Comparison of ENCODE assay signal across 22 cellular contexts in the genomic region with DNA sequence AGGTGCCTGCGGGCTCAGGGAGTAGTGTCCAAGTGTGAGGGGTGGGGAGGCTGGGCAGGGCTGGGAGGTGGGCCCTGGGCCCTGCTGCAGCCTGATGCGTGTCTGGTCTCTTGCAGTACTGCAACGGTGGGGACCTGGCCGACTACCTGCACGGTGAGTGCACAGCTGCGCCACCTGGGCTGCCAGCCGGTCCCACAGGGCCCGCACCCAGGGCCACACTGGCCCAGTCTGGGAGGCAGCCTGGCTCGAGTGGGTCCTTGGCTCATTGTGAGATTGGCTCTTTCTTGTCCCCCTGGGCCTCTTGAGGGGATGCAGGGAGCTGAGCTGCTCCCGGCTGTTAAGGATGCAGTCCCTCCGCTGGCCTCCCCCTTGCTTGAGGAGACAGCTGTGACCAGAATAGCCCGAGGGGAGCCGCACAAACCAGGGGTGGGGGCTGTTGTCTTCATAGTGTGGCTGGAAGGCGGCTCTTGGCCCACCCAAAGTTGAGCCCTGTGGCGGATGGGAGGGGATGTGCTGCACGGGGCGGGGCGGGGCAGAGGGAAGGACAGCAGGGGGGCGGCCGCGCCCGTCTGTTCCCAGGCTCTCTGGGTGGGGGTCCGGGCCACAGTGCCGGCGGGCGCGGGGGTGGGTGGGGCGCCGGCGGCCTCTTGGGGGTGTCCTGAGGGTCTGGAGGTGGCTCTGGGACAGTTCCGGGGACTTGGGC. TPM values are rescaled to one million over a fixed set of nuclear protein-coding genes. Genes with fewer than 3 reads are reported as not detected.
DNase-seq lines count a peak whose midpoint lies in the region; ATAC-seq, FAIRE-seq and TF ChIP-seq lines count a peak whose summit lies in the region.
"Had no signal": no experiment of that assay in that cellular context is flagged by ENCODE, and none has a peak within 500 bp of the region (broad histone marks: within the 10 kb centered on the region; RNA-seq: fewer than 3 reads in every experiment).

No MANE protein-coding gene starts in this region.

- H2AK5ac ChIP-seq in H1 (ENCODE audit: low read depth, low read length) = no peak overlapping the region

- FAIRE-seq in H1 (lab: Jason Lieb, UNC) = no peak
- no peak for FAIRE-seq in RCC 7860 (lab: Jason Lieb, UNC)
- FAIRE-seq: A549, GM12891, GM19239, H54 had no signal

- H2BK12ac ChIP-seq in H1 (ENCODE audit: low read depth, low read length) = no peak overlapping the region

- no peak overlapping the region for H2BK120ac ChIP-seq in H1 (replicated peaks; ENCODE audit: low read depth, low read length)

- H3K4ac ChIP-seq in H1 (replicated peaks; ENCODE audit: insufficient read length, low read depth, low read length) = no peak overlapping the region

- peaks cover 7% of the 10 kb centered on the region; the same call in 1 of the 2 replicates for H3K79me1 ChIP-seq in H1 (ENCODE audit: low read depth, low read length)

- no peaks in the 10 kb centered on the region for H3K9me3 Mint-ChIP-seq in activated CD4-positive, alpha-beta T cell treated with anti-CD3 and anti-CD28 coated beads, Interleukin-2, amount 10 ng/mL, durations not matched to agents 24 days and 14 days
- H3K9me3 Mint-ChIP-seq: CD14-positive monocyte; CD4-positive, alpha-beta memory T cell; HFFc6 had no signal

- CTCF ChIA-PET in H1 (lab: Charles Lee; ENCODE audit: partially characterized antibody) = no interaction called here

- H4K91ac ChIP-seq in H1 (replicated peaks; ENCODE audit: insufficient read length, low read length) = no peak overlapping the region

- no peak overlapping the region for H2BK20ac ChIP-seq in H1 (ENCODE audit: low read length)

- no peak for TF ChIP-seq CTCF in left ventricle myocardium inferior (IDR thresholded peaks at IDR 0.05; ENCODE audit: borderline replicate concordance)
- no peak for TF ChIP-seq CTCF in BE2C (IDR thresholded peaks at IDR 0.05; ENCODE audit: low read depth, low read length)
- no peak for TF ChIP-seq CTCF in H1 (IDR thresholded peaks at IDR 0.05; ENCODE audit: control extremely low read depth in 1 of 3, insufficient read depth in 1 of 3, low read depth in 1 of 3, low read length in 3 of 3)
- TF ChIP-seq CTCF in spleen (IDR thresholded peaks at IDR 0.05 in 8 of 11, conservative IDR thresholded peaks at IDR 0.05 in 3 of 11) = no peak

- 96% methylated on average over 13 of the region's 31 CpGs; no CpG with 5 or more reads in 1 of the 2 experiments for WGBS in H1 (ENCODE audit: extremely low coverage in 1 of 2, insufficient coverage in 1 of 2, insufficient read length in 1 of 2, insufficient replicate concordance in 2 of 2, low coverage in 1 of 2, low lambda C conversion rate in 2 of 2, missing lambda C conversion rate in 1 of 2), 2 experiments
- 92 to 97% (median 95%) methylated on average over 17 to 31 of the region's 31 CpGs for WGBS in spleen, 5 donors

- H3K36me3 Mint-ChIP-seq in activated CD4-positive, alpha-beta T cell treated with anti-CD3 and anti-CD28 coated beads, Interleukin-2, amount 10 ng/mL, durations not matched to agents 24 days and 14 days (ENCODE audit: low read depth) = peaks cover 3% of the 10 kb centered on the region

- no peak overlapping the region for H3K4me2 ChIP-seq in H1 (ENCODE audit: insufficient read depth in 1 of 2, low read depth in 2 of 2, low read length in 2 of 2)
- H3K4me2 ChIP-seq: A549 had no signal

- TF ChIP-seq POLR2A in H1 (IDR thresholded peaks at IDR 0.05; ENCODE audit: control extremely low read depth in 1 of 2, low read depth in 2 of 2, low read length in 2 of 2) (no peak), spleen (IDR thresholded peaks at IDR 0.05) (no peak)

- no peak overlapping the region for H3K27ac Mint-ChIP-seq in activated CD4-positive, alpha-beta T cell treated with anti-CD3 and anti-CD28 coated beads, Interleukin-2, amount 10 ng/mL, durations not matched to agents 24 days and 14 days
- H3K27ac Mint-ChIP-seq: CD14-positive monocyte, HFFc6 had no signal

- H3K79me2 ChIP-seq in H1 (ENCODE audit: control insufficient read depth in 1 of 2, insufficient read depth in 2 of 2, low read length in 2 of 2) = peaks cover 0 to 12% of the 10 kb centered on the region in 2 experiments; a peak in 1 of 4 replicates

- DNase-seq in Right ventricle myocardium inferior (ENCODE audit: missing footprints) (peak; percentile 49), left ventricle myocardium inferior (no peak), BE2C (peak; percentile 8), H1 (ENCODE audit: low read depth in 1 of 2, low spot score in 2 of 2) (no peak), spleen (peak; percentile 64), RCC 7860 (ENCODE audit: low spot score) (no peak)
- no peak for DNase-seq in stimulated activated CD8-positive, alpha-beta memory T cell treated with anti-CD3 and anti-CD28 coated beads, Interleukin-4, amount 100 ng/mL, for 48 hours
- DNase-seq in activated CD4-positive, alpha-beta T cell treated with anti-CD3 and anti-CD28 coated beads, Interleukin-2, amount 10 ng/mL, durations not matched to agents 24 days and 14 days = no peak
- DNase-seq: AML-193; CD4-positive, alpha-beta memory T cell; DMS79 treated with DMSO at 0.1 percent for 48 hours; GM23248; HCEC 1CT; HFFc6 had no signal

- no peak overlapping the region for H4K5ac ChIP-seq in H1 (ENCODE audit: insufficient read length, low read depth, low read length)

- no peak overlapping the region for H2BK15ac ChIP-seq in H1 (ENCODE audit: low read length)

- no peak overlapping the region for H3K9ac ChIP-seq in H1 (replicated peaks in 1 of 4; ENCODE audit: extremely low read depth in 1 of 4, low read depth in 3 of 4, low read length in 3 of 4)
- H3K9ac ChIP-seq: BLaER1, GM23248 had no signal

- H3K4me1 ChIP-seq in left ventricle myocardium inferior (peaks cover 70% of the 10 kb centered on the region), BE2C (peaks cover 7% of the 10 kb centered on the region), H1 (replicated peaks in 1 of 4; ENCODE audit: control insufficient read depth in 3 of 4, insufficient read depth in 4 of 4, low read length in 3 of 4) (no peaks in the 10 kb centered on the region), spleen (peaks cover 9 to 60% (median 33%) of the 10 kb centered on the region in 6 donors)

- no peak overlapping the region for H2BK5ac ChIP-seq in H1 (ENCODE audit: low read depth, low read length)

- no peak overlapping the region for H2AFZ ChIP-seq in H1 (ENCODE audit: low read length)
- H2AFZ ChIP-seq: GM23248 had no signal

- no peak for TF ChIP-seq EP300 in H1 (IDR thresholded peaks at IDR 0.05; ENCODE audit: borderline replicate concordance in 1 of 2, low read depth in 2 of 2, low read length in 2 of 2)

- no peak overlapping the region for H3K4me3 ChIP-seq in left ventricle myocardium inferior
- no peak overlapping the region for H3K4me3 ChIP-seq in BE2C (ENCODE audit: low read depth, low read length)
- H3K4me3 ChIP-seq in H1 (ENCODE audit: extremely low read depth in 1 of 4, insufficient read depth in 2 of 4, low read depth in 3 of 4, low read length in 4 of 4) = no peak overlapping the region
- H3K4me3 ChIP-seq in spleen = no peak overlapping the region
- H3K4me3 ChIP-seq: A549, BLaER1, GM23248 had no signal

- no peak overlapping the region for H3K56ac ChIP-seq in H1 (replicated peaks; ENCODE audit: insufficient read length, low read depth, low read length)

- POLR2A ChIA-PET in H1 (lab: Charles Lee; ENCODE audit: partially characterized antibody) = interaction anchor here (0.9 to 6.5 kb wide), 4 partner anchors 11 to 52 kb away, joined by 3 to 27 read pairs (median 4); no protein-coding TSS in a partner anchor

- no peak overlapping the region for H3K14ac ChIP-seq in H1 (ENCODE audit: insufficient read length)

- no peaks in the 10 kb centered on the region for H3K23me2 ChIP-seq in H1 (ENCODE audit: low read depth, low read length)

- H3K4me1 Mint-ChIP-seq in activated CD4-positive, alpha-beta T cell treated with anti-CD3 and anti-CD28 coated beads, Interleukin-2, amount 10 ng/mL, durations not matched to agents 24 days and 14 days = peaks cover 5% of the 10 kb centered on the region
- H3K4me1 Mint-ChIP-seq: CD14-positive monocyte had no signal

- H3K27me3 ChIP-seq in left ventricle myocardium inferior (ENCODE audit: low read depth) (no peaks in the 10 kb centered on the region), BE2C (no peaks in the 10 kb centered on the region), H1 (replicated peaks in 1 of 4; ENCODE audit: control insufficient read depth in 3 of 4, extremely low read depth in 1 of 4, insufficient read depth in 3 of 4, low read length in 3 of 4) (no peaks in the 10 kb centered on the region), spleen (replicated peaks in 1 of 7) (no peaks in the 10 kb centered on the region)
- H3K27me3 ChIP-seq: BLaER1 had no signal

- H4K8ac ChIP-seq in H1 (ENCODE audit: extremely low read depth, insufficient read depth, low read length) = peak overlapping the region; percentile 5; the same call in 1 of the 2 replicates

- no peak for ATAC-seq in Right ventricle myocardium inferior
- ATAC-seq: A549 had no signal

- intact Hi-C loops in Right ventricle myocardium inferior (cut with DNase I) = no loop called here
- intact Hi-C loops in left ventricle myocardium inferior (cut with micrococcal nuclease) = no loop called here
- intact Hi-C loops in spleen (cut with DNase I; ENCODE audit: low total_unique reads) = no loop called here
- intact Hi-C loops in activated CD4-positive, alpha-beta T cell treated with anti-CD3 and anti-CD28 coated beads, Interleukin-2, amount 10 ng/mL, durations not matched to agents 24 days and 14 days (cut with micrococcal nuclease) = no loop called here

- peaks cover 14 to 16% of the 10 kb centered on the region in 2 experiments for H4K20me1 ChIP-seq in H1 (replicated peaks in 1 of 2; ENCODE audit: control insufficient read depth in 1 of 2, insufficient read depth in 2 of 2, low read length in 2 of 2)

- no peak overlapping the region for H3K23ac ChIP-seq in H1 (ENCODE audit: insufficient read length)

- no peak overlapping the region for H3K27ac ChIP-seq in left ventricle myocardium inferior (replicated peaks)
- no peak overlapping the region for H3K27ac ChIP-seq in H1 (ENCODE audit: low read depth, low read length)
- H3K27ac ChIP-seq in spleen = no peak overlapping the region
- H3K27ac ChIP-seq: 22Rv1, BLaER1, GM23248, HL-60 had no signal

- peaks cover 57% of the 10 kb centered on the region for H3K36me3 ChIP-seq in left ventricle myocardium inferior
- peaks cover 3% of the 10 kb centered on the region; the same call in 1 of the 2 replicates for H3K36me3 ChIP-seq in BE2C
- H3K36me3 ChIP-seq in H1 (ENCODE audit: control insufficient read depth in 2 of 4, insufficient read depth in 4 of 4, low read length in 3 of 4) = peaks cover 4 to 43% (median 19%) of the 10 kb centered on the region in 4 experiments; a peak in 6 of 8 replicates
- H3K36me3 ChIP-seq in spleen = peaks cover 3 to 90% (median 53%) of the 10 kb centered on the region in 6 donors

- H3K9me3 ChIP-seq in left ventricle myocardium inferior (replicated peaks) = no peaks in the 10 kb centered on the region
- no peaks in the 10 kb centered on the region for H3K9me3 ChIP-seq in BE2C
- H3K9me3 ChIP-seq in H1 (ENCODE audit: insufficient read depth in 2 of 2, low read depth in 1 of 2, low read length in 1 of 2) = no peaks in the 10 kb centered on the region
- no peaks in the 10 kb centered on the region for H3K9me3 ChIP-seq in spleen
- H3K9me3 ChIP-seq: A549, BLaER1 had no signal

- H3K4me3 Mint-ChIP-seq in activated CD4-positive, alpha-beta T cell treated with anti-CD3 and anti-CD28 coated beads, Interleukin-2, amount 10 ng/mL, durations not matched to agents 24 days and 14 days = no peak overlapping the region
- H3K4me3 Mint-ChIP-seq: CD14-positive monocyte; CD4-positive, alpha-beta memory T cell; HFFc6 had no signal

- no peak overlapping the region for H3K18ac ChIP-seq in H1 (ENCODE audit: extremely low read depth, low read length)

- H3K27me3 Mint-ChIP-seq in activated CD4-positive, alpha-beta T cell treated with anti-CD3 and anti-CD28 coated beads, Interleukin-2, amount 10 ng/mL, durations not matched to agents 24 days and 14 days = no peaks in the 10 kb centered on the region
- H3K27me3 Mint-ChIP-seq: CD4-positive, alpha-beta memory T cell had no signal

- no peak for TF ChIP-seq RAD21 in H1 (IDR thresholded peaks at IDR 0.05 in 1 of 2, conservative IDR thresholded peaks at IDR 0.05 in 1 of 2; ENCODE audit: low read depth in 2 of 2, low read length in 2 of 2)

RNA-seq across cellular contexts. Expression of a gene that starts 13.1 kb away (rescaled TPM):
- 49.3 TPM for total RNA-seq in Right ventricle myocardium inferior
- 57.4 TPM for total RNA-seq in left ventricle myocardium inferior
- polyA plus RNA-seq in BE2C (2012; ENCODE audit: insufficient read depth, insufficient read length, low read depth) = 43.2 TPM
- 44.1 and 48.5 TPM in 2 replicates for total RNA-seq in H1 (2021; fragmentation: NEBNext Ultra II Directional; extraction: Animal tissue kit (Norgen Biotek cat#: 25700))
- 13.0 and 26.4 TPM in 2 replicates for polyA plus RNA-seq in H1 (2011; rRNA removed)
- 11.9 TPM for polyA plus RNA-seq in H1 (2011; cell fraction: cytosol; rRNA removed)
- 127 TPM for polyA plus RNA-seq in H1 (2011; cell fraction: nucleus; rRNA removed)
- 26.7 to 43.8 TPM (median 39.0 TPM) in 4 replicates for polyA plus RNA-seq in H1 (2012, experiment 1 of 2)
- 26.9 TPM for polyA plus RNA-seq in H1 (2012, experiment 2 of 2)
- 23.4 TPM for polyA plus RNA-seq in H1 (2013, experiment 1 of 2)
- polyA plus RNA-seq in H1 (2013, experiment 2 of 2) = 23.0 TPM
- 12.9 and 16.5 TPM in 2 replicates for polyA minus RNA-seq in H1 (2011; rRNA and poly(A)+ RNA removed)
- 29.4 TPM for polyA minus RNA-seq in H1 (2011; cell fraction: cytosol; rRNA and poly(A)+ RNA removed)
- 42.7 TPM for polyA minus RNA-seq in H1 (2011; cell fraction: nucleus; rRNA and poly(A)+ RNA removed)
- 10 to 100 TPM; 30.2 to 60.7 (median 55.0) TPM for total RNA-seq in spleen
- polyA plus RNA-seq in spleen = 10 to 100 TPM in 2 of 3 donors, 1 to 10 TPM in 1; 9.9 to 35.1 (median 25.3) TPM
- 25.3 and 25.7 TPM in 2 replicates for total RNA-seq in activated CD4-positive, alpha-beta T cell treated with anti-CD3 and anti-CD28 coated beads, Interleukin-2, amount 10 ng/mL, durations not matched to agents 24 days and 14 days

RNA-seq across cellular contexts. Expression of a gene that starts 21.5 kb away (rescaled TPM):
- total RNA-seq in Right ventricle myocardium inferior = 9.4 TPM
- 7.7 TPM for total RNA-seq in left ventricle myocardium inferior
- polyA plus RNA-seq in BE2C (2012; ENCODE audit: insufficient read depth, insufficient read length, low read depth) = 128 TPM
- 81.2 and 82.5 TPM in 2 replicates for total RNA-seq in H1 (2021; fragmentation: NEBNext Ultra II Directional; extraction: Animal tissue kit (Norgen Biotek cat#: 25700))
- polyA plus RNA-seq in H1 (2011; rRNA removed) = 48.1 and 65.7 TPM in 2 replicates
- 74.1 TPM for polyA plus RNA-seq in H1 (2011; cell fraction: cytosol; rRNA removed)
- polyA plus RNA-seq in H1 (2011; cell fraction: nucleus; rRNA removed) = 85.2 TPM
- polyA plus RNA-seq in H1 (2012, experiment 1 of 2) = 57.7 to 80.3 TPM (median 73.5 TPM) in 4 replicates
- 51.6 TPM for polyA plus RNA-seq in H1 (2012, experiment 2 of 2)
- 42.1 TPM for polyA plus RNA-seq in H1 (2013, experiment 1 of 2)
- 42.7 TPM for polyA plus RNA-seq in H1 (2013, experiment 2 of 2)
- 28.4 and 37.6 TPM in 2 replicates for polyA minus RNA-seq in H1 (2011; rRNA and poly(A)+ RNA removed)
- 50.9 TPM for polyA minus RNA-seq in H1 (2011; cell fraction: cytosol; rRNA and poly(A)+ RNA removed)
- 40.6 TPM for polyA minus RNA-seq in H1 (2011; cell fraction: nucleus; rRNA and poly(A)+ RNA removed)
- 10 to 100 TPM; 16.0 to 42.7 (median 23.3) TPM for total RNA-seq in spleen
- polyA plus RNA-seq in spleen = 10 to 100 TPM; 30.0 to 46.5 (median 41.3) TPM
- total RNA-seq in activated CD4-positive, alpha-beta T cell treated with anti-CD3 and anti-CD28 coated beads, Interleukin-2, amount 10 ng/mL, durations not matched to agents 24 days and 14 days = 91.6 and 97.0 TPM in 2 replicates

RNA-seq across cellular contexts. Expression of a gene that starts 42.2 kb away (rescaled TPM):
- 13.9 TPM for total RNA-seq in Right ventricle myocardium inferior
- 15.3 TPM for total RNA-seq in left ventricle myocardium inferior
- polyA plus RNA-seq in BE2C (2012; ENCODE audit: insufficient read depth, insufficient read length, low read depth) = 50.5 TPM
- total RNA-seq in H1 (2021; fragmentation: NEBNext Ultra II Directional; extraction: Animal tissue kit (Norgen Biotek cat#: 25700)) = 69.6 and 69.7 TPM in 2 replicates
- 13.1 and 16.2 TPM in 2 replicates for polyA plus RNA-seq in H1 (2011; rRNA removed)
- polyA plus RNA-seq in H1 (2011; cell fraction: cytosol; rRNA removed) = 9.9 TPM
- polyA plus RNA-seq in H1 (2011; cell fraction: nucleus; rRNA removed) = 43.9 TPM
- 41.3 to 47.5 TPM (median 44.4 TPM) in 4 replicates for polyA plus RNA-seq in H1 (2012, experiment 1 of 2)
- 14.9 TPM for polyA plus RNA-seq in H1 (2012, experiment 2 of 2)
- 29.6 TPM for polyA plus RNA-seq in H1 (2013, experiment 1 of 2)
- polyA plus RNA-seq in H1 (2013, experiment 2 of 2) = 24.5 TPM
- polyA minus RNA-seq in H1 (2011; rRNA and poly(A)+ RNA removed) = 22.0 and 23.0 TPM in 2 replicates
- polyA minus RNA-seq in H1 (2011; cell fraction: cytosol; rRNA and poly(A)+ RNA removed) = 27.4 TPM
- polyA minus RNA-seq in H1 (2011; cell fraction: nucleus; rRNA and poly(A)+ RNA removed) = 33.5 TPM
- total RNA-seq in spleen = 10 to 100 TPM; 41.1 to 70.2 (median 48.3) TPM
- polyA plus RNA-seq in spleen = 10 to 100 TPM; 11.8 to 20.8 (median 17.5) TPM
- 66.2 and 66.5 TPM in 2 replicates for total RNA-seq in activated CD4-positive, alpha-beta T cell treated with anti-CD3 and anti-CD28 coated beads, Interleukin-2, amount 10 ng/mL, durations not matched to agents 24 days and 14 days

Comparison
In these comparisons a context has a peak if more than half of its experiments do, and no peak if none do; other contexts are left out.
1. DNase-seq: peak in Right ventricle myocardium inferior (single experiment), BE2C (single experiment) and spleen (single experiment); none in left ventricle myocardium inferior (single experiment), H1 (0 of 2), RCC 7860 (single experiment), stimulated activated CD8-positive, alpha-beta memory T cell treated with anti-CD3 and anti-CD28 coated beads, Interleukin-4, amount 100 ng/mL, for 48 hours (single experiment) and activated CD4-positive, alpha-beta T cell treated with anti-CD3 and anti-CD28 coated beads, Interleukin-2, amount 10 ng/mL, durations not matched to agents 24 days and 14 days (single experiment).